15 cellular contexts compared by ENCODE assay signal in genomic region chr16:4388275-4389021, GRCh38. TPM values are rescaled to one million over a fixed set of nuclear protein-coding genes. Genes with fewer than 3 reads are reported as not detected.
DNase-seq lines count a peak whose midpoint lies in the region; ATAC-seq and TF ChIP-seq lines count a peak whose summit lies in the region.
"Had no signal": no experiment of that assay in that cellular context is flagged by ENCODE, and none has a peak within 500 bp of the region (broad histone marks: within the 10 kb centered on the region; RNA-seq: fewer than 3 reads in every experiment).

No MANE protein-coding gene starts in this region.

- H4K20me1 ChIP-seq in neural progenitor cell (ENCODE audit: low read depth) = no peaks in the 10 kb centered on the region

- no peak overlapping the region for H2AFZ ChIP-seq in neural progenitor cell (replicated peaks)

- H3K27ac Mint-ChIP-seq in neural progenitor cell = peak overlapping the region; percentile 95

- H3K36me3 ChIP-seq in neural progenitor cell = no peaks in the 10 kb centered on the region

- TF ChIP-seq CTCF in neural progenitor cell (IDR thresholded peaks at IDR 0.05) = no peak

- peak; percentile 49 for ATAC-seq in Right ventricle myocardium inferior
- ATAC-seq in GM21447 (IDR thresholded peaks at IDR 0.05; ENCODE audit: unreplicated experiment) = no peak
- ATAC-seq: A549; activated T-cell treated with anti-CD3 and anti-CD28 coated beads, Interleukin-2, amount 50 U/mL, for 4 hours had no signal

- H3K27me3 Mint-ChIP-seq in neural progenitor cell (ENCODE audit: insufficient read depth, low read depth) = peaks cover 7% of the 10 kb centered on the region

- H3K4me1 Mint-ChIP-seq in neural progenitor cell = peaks cover 46% of the 10 kb centered on the region

- intact Hi-C loops in Right ventricle myocardium inferior (cut with DNase I) (no loop called here), cardiac septum (cut with DNase I) (no loop called here)

- DNase-seq in Right ventricle myocardium inferior (ENCODE audit: missing footprints) (peak; percentile 61), cardiac septum (ENCODE audit: low spot score) (no peak), fibroblast of gingiva (ENCODE audit: low read depth) (peak; percentile 38), neural progenitor cell (ENCODE audit: low spot score) (no peak), kidney tubule cell (ENCODE audit: low spot score) (no peak), LoVo (ENCODE audit: low spot score) (no peak), NCI-H2107 treated with DMSO at 0.1 percent for 48 hours (lab: John Stamatoyannopoulos, UW; ENCODE audit: unreplicated experiment) (no peak)
- DNase-seq: activated T-cell treated with anti-CD3 and anti-CD28 coated beads, Interleukin-2, amount 50 U/mL, for 4 hours; GF-D8; GOT3; NCI-H345 had no signal

- no peak overlapping the region for H3K4me3 Mint-ChIP-seq in neural progenitor cell
- H3K4me3 Mint-ChIP-seq: activated T-cell treated with anti-CD3 and anti-CD28 coated beads, Interleukin-2, amount 50 U/mL, for 4 hours had no signal

- peaks cover 50% of the 10 kb centered on the region for H3K4me1 ChIP-seq in neural progenitor cell

- no peaks in the 10 kb centered on the region for H3K36me3 Mint-ChIP-seq in neural progenitor cell

- H3K9me3 ChIP-seq in neural progenitor cell (ENCODE audit: low read depth) = no peaks in the 10 kb centered on the region
- H3K9me3 ChIP-seq: A549 had no signal

- no peaks in the 10 kb centered on the region for H3K79me2 ChIP-seq in neural progenitor cell (ENCODE audit: low read depth)

- H3K9me3 Mint-ChIP-seq in neural progenitor cell = no peaks in the 10 kb centered on the region
- H3K9me3 Mint-ChIP-seq: activated T-cell treated with anti-CD3 and anti-CD28 coated beads, Interleukin-2, amount 50 U/mL, for 4 hours had no signal

- no peak overlapping the region for H3K27ac ChIP-seq in neural progenitor cell
- H3K27ac ChIP-seq: VCaP had no signal

- H3F3A ChIP-seq in neural progenitor cell (ENCODE audit: low read depth) = peaks cover 27% of the 10 kb centered on the region

- peak overlapping the region; percentile 15 for H3K4me2 ChIP-seq in neural progenitor cell
- H3K4me2 ChIP-seq: A549 had no signal

- H3K27me3 ChIP-seq in neural progenitor cell = no peaks in the 10 kb centered on the region

- H3K4me3 ChIP-seq in neural progenitor cell = no peak overlapping the region
- H3K4me3 ChIP-seq: A549, lung had no signal

- no peak overlapping the region for H3K9ac ChIP-seq in neural progenitor cell

RNA-seq across cellular contexts. Expression of gene VASN, which starts 16.8 kb away (rescaled TPM):
- total RNA-seq in Right ventricle myocardium inferior = 6.4 TPM
- 6.3 TPM for total RNA-seq in cardiac septum
- total RNA-seq in neural progenitor cell (ENCODE audit: low replicate concordance) = 3.1 and 7.5 TPM in 2 replicates

RNA-seq across cellular contexts. Expression of gene CORO7, which starts 27.9 kb away (rescaled TPM):
- total RNA-seq in Right ventricle myocardium inferior = 11.6 TPM
- 11.9 TPM for total RNA-seq in cardiac septum
- total RNA-seq in neural progenitor cell (ENCODE audit: low replicate concordance) = 6.8 and 21.8 TPM in 2 replicates

RNA-seq across cellular contexts. Expression of gene DNAJA3, which starts 37.2 kb away (rescaled TPM):
- 71.4 TPM for total RNA-seq in Right ventricle myocardium inferior
- total RNA-seq in cardiac septum = 50.7 TPM
- total RNA-seq in neural progenitor cell (ENCODE audit: low replicate concordance) = 27.3 and 47.2 TPM in 2 replicates

RNA-seq across cellular contexts. Expression of gene PAM16, which starts 37.3 kb away (rescaled TPM):
- total RNA-seq in Right ventricle myocardium inferior (73.4 TPM), cardiac septum (43.3 TPM), neural progenitor cell (ENCODE audit: low replicate concordance) (17.0 and 40.8 TPM in 2 replicates)

Comparison
In these comparisons a context has a peak if more than half of its experiments do, and no peak if none do; other contexts are left out.
1. DNase-seq: peak in Right ventricle myocardium inferior (single experiment) and fibroblast of gingiva (single experiment); none in cardiac septum (single experiment), neural progenitor cell (single experiment), kidney tubule cell (single experiment), LoVo (single experiment) and NCI-H2107 treated with DMSO at 0.1 percent for 48 hours (single experiment).